Comparison of ENCODE assay signal across 9 cellular contexts in the genomic region with DNA sequence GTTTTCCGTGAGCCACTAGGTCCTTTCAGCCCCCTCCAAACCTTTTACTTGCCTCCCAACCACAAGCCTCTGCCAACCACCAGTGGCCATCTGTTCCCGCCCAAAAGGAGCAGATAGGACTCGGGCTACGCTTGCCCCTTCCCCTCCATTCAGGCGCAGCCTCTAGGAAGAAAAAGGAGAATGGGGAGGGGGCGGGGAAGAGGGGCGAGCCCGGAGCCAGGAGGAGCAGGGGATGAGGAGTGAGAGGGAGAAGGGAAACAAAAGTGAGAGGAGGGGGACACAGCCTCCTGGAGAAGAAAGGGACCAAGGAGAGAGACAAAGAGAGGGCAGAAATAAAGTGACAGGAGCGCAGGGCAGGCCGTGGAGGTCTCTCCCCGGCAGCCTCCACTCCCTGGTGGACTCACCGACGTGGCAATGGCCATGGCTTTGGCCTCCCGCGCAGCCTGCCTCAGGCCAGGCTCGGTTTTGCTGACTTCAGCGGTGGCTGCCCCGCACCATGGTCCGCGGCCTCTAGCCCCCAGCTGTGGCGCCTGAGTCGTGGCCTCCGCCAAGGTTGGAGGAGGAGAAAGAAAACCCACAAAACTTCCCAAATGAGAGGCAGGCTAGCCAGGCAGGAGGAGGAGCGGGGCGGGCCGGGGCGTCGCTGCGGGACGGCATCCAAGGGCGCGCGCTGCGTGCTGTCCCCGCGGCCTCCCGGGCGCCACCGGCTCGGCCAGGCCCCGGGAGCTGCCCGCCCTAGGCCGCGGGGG. TPM values are rescaled to one million over a fixed set of nuclear protein-coding genes. Genes with fewer than 3 reads are reported as not detected.
DNase-seq lines count a peak whose midpoint lies in the region; ATAC-seq and TF ChIP-seq lines count a peak whose summit lies in the region.
"Had no signal": no experiment of that assay in that cellular context is flagged by ENCODE, and none has a peak within 500 bp of the region (broad histone marks: within the 10 kb centered on the region; RNA-seq: fewer than 3 reads in every experiment).

Gene EFS, minus strand, starts transcription at position 569 of the 749 bp plus-strand sequence. Its CDS starts 147 bp downstream, at position 422.

- no peaks in the 10 kb centered on the region for H3K36me3 ChIP-seq in ACC112 (ENCODE audit: insufficient read depth, low read length)
- peaks cover 34% of the 10 kb centered on the region for H3K36me3 ChIP-seq in WERI-Rb-1

- peaks cover 46% of the 10 kb centered on the region for H3K4me1 Mint-ChIP-seq in neural crest cell

- peak within 1 kb of the TSS; percentile 19 for H2AFZ ChIP-seq in ACC112 (ENCODE audit: low read length, unreplicated experiment)

- H3K79me2 ChIP-seq in ACC112 (ENCODE audit: control insufficient read depth, insufficient read depth, low read length, unreplicated experiment): peaks cover 16% of the 10 kb centered on the region

- peak within 1 kb of the TSS; percentile 94 for H3K4me3 Mint-ChIP-seq in neural crest cell

- peaks cover 10% of the 10 kb centered on the region for H3K36me3 Mint-ChIP-seq in neural crest cell (ENCODE audit: low read depth)

- no peak for TF ChIP-seq CTCF in WERI-Rb-1 (IDR thresholded peaks at IDR 0.05; ENCODE audit: low read depth, low read length)
- no peak for TF ChIP-seq CTCF in neural crest cell (conservative IDR thresholded peaks at IDR 0.05)

- H3K27ac ChIP-seq in ACC112 (ENCODE audit: low read depth, low read length): peak within 1 kb of the TSS; percentile 54
- H3K27ac ChIP-seq in WERI-Rb-1: peak within 1 kb of the TSS; percentile 99

- H3K9me3 ChIP-seq in WERI-Rb-1 (ENCODE audit: severe bottlenecking): no peaks in the 10 kb centered on the region

- peaks cover 9% of the 10 kb centered on the region for H3K27me3 ChIP-seq in ACC112 (ENCODE audit: insufficient read depth, low read length)
- no peaks in the 10 kb centered on the region for H3K27me3 ChIP-seq in WERI-Rb-1 (ENCODE audit: insufficient read depth, low read depth, severe bottlenecking)

- peak within 1 kb of the TSS; percentile 100 for H3K27ac Mint-ChIP-seq in neural crest cell (ENCODE audit: unreplicated experiment)

- no peaks in the 10 kb centered on the region for H3K9me3 Mint-ChIP-seq in neural crest cell

- peaks cover 16% of the 10 kb centered on the region for H3K4me1 ChIP-seq in ACC112 (ENCODE audit: control insufficient read depth, insufficient read depth, low read length, unreplicated experiment)

- DNase-seq in WERI-Rb-1 (peak; percentile 43), Right ventricle myocardium inferior (ENCODE audit: missing footprints) (peak; percentile 72), neural crest cell (ENCODE audit: low read depth, low spot score) (peak; percentile 30), T1000 (lab: John Stamatoyannopoulos, UW) (no peak), DMS 273 treated with DMSO at 0.1 percent for 48 hours (lab: John Stamatoyannopoulos, UW) (no peak)
- no peak for DNase-seq in activated naive CD4-positive, alpha-beta T cell (lab: John Stamatoyannopoulos, UW)

- intact Hi-C loops in Right ventricle myocardium inferior (cut with DNase I): no loop called here

- peaks cover 2% of the 10 kb centered on the region for H3K27me3 Mint-ChIP-seq in neural crest cell (ENCODE audit: low read depth)

- peak; percentile 75 for ATAC-seq in Right ventricle myocardium inferior
- ATAC-seq in HG03095 (IDR thresholded peaks at IDR 0.05; ENCODE audit: unreplicated experiment): no peak

- peak within 1 kb of the TSS; percentile 75 for H3K4me3 ChIP-seq in ACC112 (ENCODE audit: low read depth, low read length)
- H3K4me3 ChIP-seq in WERI-Rb-1 (ENCODE audit: low read depth, low read length): peak within 1 kb of the TSS; percentile 79

RNA-seq across cellular contexts. Expression of gene EFS, which starts in this region (rescaled TPM):
- 4.0 TPM for total RNA-seq in Right ventricle myocardium inferior
- 100 and 104 TPM in 2 replicates for total RNA-seq in neural crest cell
- total RNA-seq: SK-MEL-5 had no signal

Comparison
In these comparisons a context has a peak if more than half of its experiments do, and no peak if none do; other contexts are left out.
1. RNA of gene EFS (total RNA-seq): 100 to 104 TPM in neural crest cell; 4.0 TPM in Right ventricle myocardium inferior (single experiment); every median in the first group is over 10 times any median in the second.
2. DNase-seq: peak in WERI-Rb-1 (single experiment), Right ventricle myocardium inferior (single experiment) and neural crest cell (single experiment); none in T1000 (single experiment), activated naive CD4-positive, alpha-beta T cell (0 of 4) and DMS 273 treated with DMSO at 0.1 percent for 48 hours (single experiment).